ENCODE assay signal across 1 cellular context in the genomic region with DNA sequence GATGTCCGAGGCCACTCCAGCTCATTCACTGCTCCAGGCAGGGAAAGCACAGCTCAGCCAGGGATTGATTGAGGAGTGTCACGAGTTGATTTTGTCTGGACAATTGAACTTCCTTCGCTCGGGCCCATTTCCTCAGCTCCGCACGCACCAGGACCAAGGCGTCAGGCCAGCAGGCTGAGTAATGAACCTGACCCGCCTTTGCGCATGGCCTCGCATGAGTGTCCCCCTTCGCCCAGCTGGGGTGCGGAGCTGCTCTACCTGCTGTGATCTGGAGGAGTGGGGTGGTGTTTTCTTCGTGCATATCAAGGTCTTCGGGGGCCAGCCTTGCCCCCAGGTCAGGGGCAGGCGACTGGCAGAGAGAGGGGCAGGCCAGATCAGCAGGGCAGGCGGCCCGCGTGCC.
TF ChIP-seq lines count a peak whose summit lies in the region.

No MANE protein-coding gene starts in this region.

TF ChIP-seq in HepG2, 621 proteins besides CTCF, POLR2A, EP300 and RAD21:
- TF ChIP-seq PAF1 (CRISPR knock-in tag; IDR thresholded peaks at IDR 0.05) (no peak), NFATC3 (CRISPR knock-in tag; IDR thresholded peaks at IDR 0.05) (no peak), ZNF569 (CRISPR knock-in tag; IDR thresholded peaks at IDR 0.05; ENCODE audit: borderline replicate concordance) (no peak), NFYC (CRISPR knock-in tag; IDR thresholded peaks at IDR 0.05) (no peak), ZBTB8A (CRISPR knock-in tag; IDR thresholded peaks at IDR 0.05; ENCODE audit: borderline replicate concordance, low read depth) (no peak), POGZ (CRISPR knock-in tag; IDR thresholded peaks at IDR 0.05) (no peak), SPEN (CRISPR knock-in tag; IDR thresholded peaks at IDR 0.05; ENCODE audit: low read depth) (no peak), ZNF572 (CRISPR knock-in tag; IDR thresholded peaks at IDR 0.05) (no peak), ZMYM4 (CRISPR knock-in tag; IDR thresholded peaks at IDR 0.05) (no peak), ZNF549 (CRISPR knock-in tag; IDR thresholded peaks at IDR 0.05) (no peak), BHLHE40 (IDR thresholded peaks at IDR 0.05; ENCODE audit: low read length) (no peak), ZNF496 (CRISPR knock-in tag; IDR thresholded peaks at IDR 0.05; ENCODE audit: insufficient replicate concordance) (no peak)
- TF ChIP-seq, protein P1, sequence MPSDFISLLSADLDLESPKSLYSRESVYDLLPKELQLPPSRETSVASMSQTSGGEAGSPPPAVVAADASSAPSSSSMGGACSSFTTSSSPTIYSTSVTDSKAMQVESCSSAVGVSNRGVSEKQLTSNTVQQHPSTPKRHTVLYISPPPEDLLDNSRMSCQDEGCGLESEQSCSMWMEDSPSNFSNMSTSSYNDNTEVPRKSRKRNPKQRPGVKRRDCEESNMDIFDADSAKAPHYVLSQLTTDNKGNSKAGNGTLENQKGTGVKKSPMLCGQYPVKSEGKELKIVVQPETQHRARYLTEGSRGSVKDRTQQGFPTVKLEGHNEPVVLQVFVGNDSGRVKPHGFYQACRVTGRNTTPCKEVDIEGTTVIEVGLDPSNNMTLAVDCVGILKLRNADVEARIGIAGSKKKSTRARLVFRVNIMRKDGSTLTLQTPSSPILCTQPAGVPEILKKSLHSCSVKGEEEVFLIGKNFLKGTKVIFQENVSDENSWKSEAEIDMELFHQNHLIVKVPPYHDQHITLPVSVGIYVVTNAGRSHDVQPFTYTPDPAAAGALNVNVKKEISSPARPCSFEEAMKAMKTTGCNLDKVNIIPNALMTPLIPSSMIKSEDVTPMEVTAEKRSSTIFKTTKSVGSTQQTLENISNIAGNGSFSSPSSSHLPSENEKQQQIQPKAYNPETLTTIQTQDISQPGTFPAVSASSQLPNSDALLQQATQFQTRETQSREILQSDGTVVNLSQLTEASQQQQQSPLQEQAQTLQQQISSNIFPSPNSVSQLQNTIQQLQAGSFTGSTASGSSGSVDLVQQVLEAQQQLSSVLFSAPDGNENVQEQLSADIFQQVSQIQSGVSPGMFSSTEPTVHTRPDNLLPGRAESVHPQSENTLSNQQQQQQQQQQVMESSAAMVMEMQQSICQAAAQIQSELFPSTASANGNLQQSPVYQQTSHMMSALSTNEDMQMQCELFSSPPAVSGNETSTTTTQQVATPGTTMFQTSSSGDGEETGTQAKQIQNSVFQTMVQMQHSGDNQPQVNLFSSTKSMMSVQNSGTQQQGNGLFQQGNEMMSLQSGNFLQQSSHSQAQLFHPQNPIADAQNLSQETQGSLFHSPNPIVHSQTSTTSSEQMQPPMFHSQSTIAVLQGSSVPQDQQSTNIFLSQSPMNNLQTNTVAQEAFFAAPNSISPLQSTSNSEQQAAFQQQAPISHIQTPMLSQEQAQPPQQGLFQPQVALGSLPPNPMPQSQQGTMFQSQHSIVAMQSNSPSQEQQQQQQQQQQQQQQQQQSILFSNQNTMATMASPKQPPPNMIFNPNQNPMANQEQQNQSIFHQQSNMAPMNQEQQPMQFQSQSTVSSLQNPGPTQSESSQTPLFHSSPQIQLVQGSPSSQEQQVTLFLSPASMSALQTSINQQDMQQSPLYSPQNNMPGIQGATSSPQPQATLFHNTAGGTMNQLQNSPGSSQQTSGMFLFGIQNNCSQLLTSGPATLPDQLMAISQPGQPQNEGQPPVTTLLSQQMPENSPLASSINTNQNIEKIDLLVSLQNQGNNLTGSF (CRISPR knock-in tag; IDR thresholded peaks at IDR 0.05) = no peak
- TF ChIP-seq, protein P2, sequence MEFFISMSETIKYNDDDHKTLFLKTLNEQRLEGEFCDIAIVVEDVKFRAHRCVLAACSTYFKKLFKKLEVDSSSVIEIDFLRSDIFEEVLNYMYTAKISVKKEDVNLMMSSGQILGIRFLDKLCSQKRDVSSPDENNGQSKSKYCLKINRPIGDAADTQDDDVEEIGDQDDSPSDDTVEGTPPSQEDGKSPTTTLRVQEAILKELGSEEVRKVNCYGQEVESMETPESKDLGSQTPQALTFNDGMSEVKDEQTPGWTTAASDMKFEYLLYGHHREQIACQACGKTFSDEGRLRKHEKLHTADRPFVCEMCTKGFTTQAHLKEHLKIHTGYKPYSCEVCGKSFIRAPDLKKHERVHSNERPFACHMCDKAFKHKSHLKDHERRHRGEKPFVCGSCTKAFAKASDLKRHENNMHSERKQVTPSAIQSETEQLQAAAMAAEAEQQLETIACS (CRISPR knock-in tag; IDR thresholded peaks at IDR 0.05) = no peak
- TF ChIP-seq, protein P3, sequence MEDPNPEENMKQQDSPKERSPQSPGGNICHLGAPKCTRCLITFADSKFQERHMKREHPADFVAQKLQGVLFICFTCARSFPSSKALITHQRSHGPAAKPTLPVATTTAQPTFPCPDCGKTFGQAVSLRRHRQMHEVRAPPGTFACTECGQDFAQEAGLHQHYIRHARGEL (CRISPR knock-in tag; IDR thresholded peaks at IDR 0.05) = no peak
- TF ChIP-seq, protein P4, sequence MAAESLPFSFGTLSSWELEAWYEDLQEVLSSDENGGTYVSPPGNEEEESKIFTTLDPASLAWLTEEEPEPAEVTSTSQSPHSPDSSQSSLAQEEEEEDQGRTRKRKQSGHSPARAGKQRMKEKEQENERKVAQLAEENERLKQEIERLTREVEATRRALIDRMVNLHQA (CRISPR knock-in tag; IDR thresholded peaks at IDR 0.05) = no peak
- TF ChIP-seq, protein P5, sequence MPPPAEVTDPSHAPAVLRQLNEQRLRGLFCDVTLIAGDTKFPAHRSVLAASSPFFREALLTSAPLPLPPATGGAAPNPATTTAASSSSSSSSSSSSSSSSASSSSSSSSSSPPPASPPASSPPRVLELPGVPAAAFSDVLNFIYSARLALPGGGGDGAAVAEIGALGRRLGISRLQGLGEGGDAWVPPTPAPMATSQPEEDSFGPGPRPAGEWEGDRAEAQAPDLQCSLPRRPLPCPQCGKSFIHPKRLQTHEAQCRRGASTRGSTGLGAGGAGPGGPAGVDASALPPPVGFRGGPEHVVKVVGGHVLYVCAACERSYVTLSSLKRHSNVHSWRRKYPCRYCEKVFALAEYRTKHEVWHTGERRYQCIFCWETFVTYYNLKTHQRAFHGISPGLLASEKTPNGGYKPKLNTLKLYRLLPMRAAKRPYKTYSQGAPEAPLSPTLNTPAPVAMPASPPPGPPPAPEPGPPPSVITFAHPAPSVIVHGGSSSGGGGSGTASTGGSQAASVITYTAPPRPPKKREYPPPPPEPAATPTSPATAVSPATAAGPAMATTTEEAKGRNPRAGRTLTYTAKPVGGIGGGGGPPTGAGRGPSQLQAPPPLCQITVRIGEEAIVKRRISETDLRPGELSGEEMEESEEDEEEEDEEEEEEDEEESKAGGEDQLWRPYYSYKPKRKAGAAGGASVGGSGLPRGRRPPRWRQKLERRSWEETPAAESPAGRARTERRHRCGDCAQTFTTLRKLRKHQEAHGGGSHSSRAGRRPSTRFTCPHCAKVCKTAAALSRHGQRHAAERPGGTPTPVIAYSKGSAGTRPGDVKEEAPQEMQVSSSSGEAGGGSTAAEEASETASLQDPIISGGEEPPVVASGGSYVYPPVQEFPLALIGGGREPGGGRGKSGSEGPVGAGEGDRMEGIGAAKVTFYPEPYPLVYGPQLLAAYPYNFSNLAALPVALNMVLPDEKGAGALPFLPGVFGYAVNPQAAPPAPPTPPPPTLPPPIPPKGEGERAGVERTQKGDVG (CRISPR knock-in tag; IDR thresholded peaks at IDR 0.05; ENCODE audit: borderline replicate concordance) = no peak
- TF ChIP-seq, protein P6, sequence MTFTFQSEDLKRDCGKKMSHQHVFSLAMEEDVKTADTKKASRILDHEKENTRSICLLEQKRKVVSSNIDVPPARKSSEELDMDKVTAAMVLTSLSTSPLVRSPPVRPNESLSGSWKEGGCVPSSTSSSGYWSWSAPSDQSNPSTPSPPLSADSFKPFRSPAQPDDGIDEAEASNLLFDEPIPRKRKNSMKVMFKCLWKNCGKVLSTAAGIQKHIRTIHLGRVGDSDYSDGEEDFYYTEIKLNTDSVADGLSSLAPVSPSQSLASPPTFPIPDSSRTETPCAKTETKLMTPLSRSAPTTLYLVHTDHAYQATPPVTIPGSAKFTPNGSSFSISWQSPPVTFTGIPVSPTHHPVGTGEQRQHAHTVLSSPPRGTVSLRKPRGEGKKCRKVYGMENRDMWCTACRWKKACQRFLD (CRISPR knock-in tag; IDR thresholded peaks at IDR 0.05; ENCODE audit: borderline replicate concordance) = no peak
